In genomic region chr5:108729306-108729645, GRCh38 we compare ENCODE assay signal across 12 cellular contexts. TPM values are rescaled to one million over a fixed set of nuclear protein-coding genes. Genes with fewer than 3 reads are reported as not detected.
A peak's percentile ranks its signal among the peaks of the same experiment; 100 is the strongest.
DNase-seq lines count a peak whose midpoint lies in the region; ATAC-seq and TF ChIP-seq lines count a peak whose summit lies in the region.
"Had no signal": no experiment of that assay in that cellular context is flagged by ENCODE, and none has a peak within 500 bp of the region (broad histone marks: within the 10 kb centered on the region; RNA-seq: fewer than 3 reads in every experiment).

No MANE protein-coding gene starts in this region.

- ATAC-seq in HCT116 (no peak), WTC11 (no peak), GM18505 (IDR thresholded peaks at IDR 0.05; ENCODE audit: unreplicated experiment) (no peak)

- H3K9ac ChIP-seq in HCT116 (ENCODE audit: low read length) (no peak overlapping the region), iPS-20b (ENCODE audit: low read depth, low read length) (no peak overlapping the region)

- no peak for DNase-seq in HCT116 (ENCODE audit: low read depth, low spot score)
- no peak for DNase-seq in WTC11 (ENCODE audit: low spot score)
- DNase-seq in suprapubic skin (ENCODE audit: low spot score in 2 of 2), result no peak
- DNase-seq in OCI-M2 (lab: John Stamatoyannopoulos, UW; ENCODE audit: unreplicated experiment), result no peak
- DNase-seq in MV-4-11 (lab: John Stamatoyannopoulos, UW), result no peak
- DNase-seq: amniotic stem cell, DMS153, endodermal cell, mesendoderm, RPMI8226 had no signal

- no peak overlapping the region for H3K27ac Mint-ChIP-seq in WTC11

- H3K79me2 ChIP-seq in HCT116 (ENCODE audit: insufficient read depth, low read length), result no peaks in the 10 kb centered on the region

- H3K4me2 ChIP-seq in HCT116 (ENCODE audit: low read length), result peak overlapping the region; percentile 79

- POLR2A ChIA-PET in HCT116 (lab: Charles Lee), result interaction anchor here (1.0 kb wide), 1 partner anchor 19 kb away, joined by 3 read pairs; no protein-coding TSS in a partner anchor
- POLR2A ChIA-PET in WTC11 (lab: Charles Lee), result interaction anchor here (4.1 kb wide), 1 partner anchor 20 kb away, joined by 54 read pairs; the partner anchor contains the start of gene FER

- no peaks in the 10 kb centered on the region for H3K36me3 ChIP-seq in HCT116 (ENCODE audit: control insufficient read depth in 1 of 2, insufficient read depth in 2 of 2, low read length in 2 of 2)
- no peaks in the 10 kb centered on the region for H3K36me3 ChIP-seq in iPS-20b (ENCODE audit: insufficient read depth, low read depth, low read length)
- H3K36me3 ChIP-seq in suprapubic skin, result no peaks in the 10 kb centered on the region

- no peak for TF ChIP-seq POLR2A in HCT116 (IDR thresholded peaks at IDR 0.05; ENCODE audit: borderline replicate concordance, extremely low read depth, insufficient read depth, insufficient read length)
- no peak for TF ChIP-seq POLR2A in suprapubic skin (IDR thresholded peaks at IDR 0.05)
- no peak for TF ChIP-seq POLR2A in GM18505 (IDR thresholded peaks at IDR 0.05; ENCODE audit: borderline replicate concordance, extremely low read depth, insufficient read depth, insufficient read length)

- TF ChIP-seq CTCF in HCT116 (IDR thresholded peaks at IDR 0.05 in 2 of 3, conservative IDR thresholded peaks at IDR 0.05 in 1 of 3; ENCODE audit: borderline replicate concordance in 1 of 3, insufficient read depth in 1 of 3, low read depth in 2 of 3, low read length in 2 of 3) (no peak), WTC11 (IDR thresholded peaks at IDR 0.05) (no peak), suprapubic skin (IDR thresholded peaks at IDR 0.05) (no peak)

- 44% methylated on average over 7 of the region's 7 CpGs for WGBS in suprapubic skin

- H3K9me3 Mint-ChIP-seq in WTC11, result no peaks in the 10 kb centered on the region
- H3K9me3 Mint-ChIP-seq: endodermal cell had no signal

- H3K27ac ChIP-seq in HCT116 (ENCODE audit: low read depth, low read length) (no peak overlapping the region), iPS-20b (ENCODE audit: low read length) (no peak overlapping the region), suprapubic skin (no peak overlapping the region)

- TF ChIP-seq EP300 in suprapubic skin (IDR thresholded peaks at IDR 0.05), result no peak

- no peak for TF ChIP-seq RAD21 in HCT116 (IDR thresholded peaks at IDR 0.05; ENCODE audit: low read depth)

- H3K27me3 Mint-ChIP-seq in WTC11 (ENCODE audit: low read depth), result no peaks in the 10 kb centered on the region

- peaks cover 37% of the 10 kb centered on the region for H3K4me1 Mint-ChIP-seq in WTC11

- H3K9me3 ChIP-seq in HCT116 (ENCODE audit: control insufficient read depth in 1 of 2, insufficient read depth in 1 of 2, low read depth in 1 of 2, low read length in 2 of 2) (no peaks in the 10 kb centered on the region), iPS-20b (ENCODE audit: insufficient read depth, low read depth, low read length) (no peaks in the 10 kb centered on the region), suprapubic skin (no peaks in the 10 kb centered on the region)

- no peaks in the 10 kb centered on the region for H3K36me3 Mint-ChIP-seq in WTC11

- intact Hi-C loops in HCT116 (cut with micrococcal nuclease), result loop anchor here (2.0 kb wide), 1 partner anchor 18 kb away; the partner anchor contains the start of gene FER

- H3K27me3 ChIP-seq in HCT116 (ENCODE audit: insufficient read depth, low read length) (no peaks in the 10 kb centered on the region), iPS-20b (ENCODE audit: insufficient read depth, low read length) (no peaks in the 10 kb centered on the region), suprapubic skin (no peaks in the 10 kb centered on the region)

- H4K20me1 ChIP-seq in HCT116 (ENCODE audit: insufficient read depth), result no peaks in the 10 kb centered on the region

- peak overlapping the region; percentile 71 for H2AFZ ChIP-seq in HCT116 (ENCODE audit: low read depth, low read length, poor library complexity, severe bottlenecking)

- peaks cover 0 to 38% of the 10 kb centered on the region in 2 experiments; a peak in 2 of 4 replicates for H3K4me1 ChIP-seq in HCT116 (ENCODE audit: control insufficient read depth in 1 of 2, insufficient read depth in 2 of 2, low read length in 2 of 2)
- H3K4me1 ChIP-seq in iPS-20b (ENCODE audit: insufficient read depth, low read length), result peaks cover 15% of the 10 kb centered on the region; the same call in 1 of the 2 replicates
- H3K4me1 ChIP-seq in suprapubic skin, result peaks cover 29% of the 10 kb centered on the region

- CTCF ChIA-PET in HCT116 (lab: Charles Lee) (no interaction called here), WTC11 (lab: Charles Lee) (interaction anchor here (0.8 kb wide), 1 partner anchor 87 kb away, joined by 3 read pairs; no protein-coding TSS in a partner anchor)

- RAD21 ChIA-PET in HCT116 (lab: Charles Lee; ENCODE audit: low non-redundant PET in 1 of 2, low total read pairs in 2 of 2, uncharacterized antibody in 2 of 2, unreplicated experiment in 2 of 2), result no interaction called here

- no peak overlapping the region for H3K4me3 ChIP-seq in HCT116 (replicated peaks in 1 of 2; ENCODE audit: low read depth in 1 of 2, low read length in 2 of 2)
- H3K4me3 ChIP-seq in iPS-20b (ENCODE audit: low read length), result peak overlapping the region; percentile 91; the same call in 1 of the 2 replicates
- H3K4me3 ChIP-seq in suprapubic skin, result peak overlapping the region; percentile 71

- peak overlapping the region; percentile 80 for H3K4me3 Mint-ChIP-seq in WTC11

- BruUV-seq in HCT116 (replicated peaks; lab: Mats Ljungman, UMichigan), result no TSS peak

- no peaks in the 10 kb centered on the region for H3K9me2 ChIP-seq in HCT116 (ENCODE audit: insufficient read depth)

TF ChIP-seq in HCT116, 20 proteins besides CTCF, POLR2A, EP300 and RAD21:
- peak; percentile 46; the same call in 1 of the 2 replicates for TF ChIP-seq CEBPB (IDR thresholded peaks at IDR 0.05; ENCODE audit: low read depth)
- no peak for TF ChIP-seq FOSL1 (IDR thresholded peaks at IDR 0.05; ENCODE audit: low read depth)
- no peak for TF ChIP-seq CBX3 (IDR thresholded peaks at IDR 0.05; ENCODE audit: low read depth)
- no peak for TF ChIP-seq REST (IDR thresholded peaks at IDR 0.05; ENCODE audit: low read depth)

TF ChIP-seq in WTC11, 78 proteins besides CTCF, POLR2A, EP300 and RAD21 (continues in another document):
- TF ChIP-seq ZNF671 (CRISPR knock-in tag; IDR thresholded peaks at IDR 0.05), result no peak
- no peak for TF ChIP-seq SP1 (CRISPR knock-in tag; conservative IDR thresholded peaks at IDR 0.05)
- TF ChIP-seq MLX (CRISPR knock-in tag; IDR thresholded peaks at IDR 0.05), result no peak
- no peak for TF ChIP-seq CREM (CRISPR knock-in tag; IDR thresholded peaks at IDR 0.05)
- no peak for TF ChIP-seq PREB (CRISPR knock-in tag; IDR thresholded peaks at IDR 0.05; ENCODE audit: borderline replicate concordance)
- TF ChIP-seq E2F5 (CRISPR knock-in tag; IDR thresholded peaks at IDR 0.05), result no peak
- TF ChIP-seq RELA (CRISPR knock-in tag; IDR thresholded peaks at IDR 0.05; ENCODE audit: borderline replicate concordance), result no peak
- TF ChIP-seq ATF6 (CRISPR knock-in tag; IDR thresholded peaks at IDR 0.05), result no peak

RNA-seq across cellular contexts. Expression of gene FER, which starts 18.4 kb away (rescaled TPM):
- total RNA-seq in HCT116 (2021; ENCODE audit: unreplicated experiment) (32.0 TPM), WTC11 (2021) (13.6 to 16.2 TPM (median 13.8 TPM) in 3 replicates), suprapubic skin (10 to 100 TPM; 16.1 to 29.9 (median 23.3) TPM)
- 5.8 TPM in 2 replicates for polyA plus RNA-seq in HCT116 (2012)

Comparison
In these comparisons a context has a peak if more than half of its experiments do, and no peak if none do; other contexts are left out.
1. H3K4me3 ChIP-seq: peak in iPS-20b (single experiment) and suprapubic skin (single experiment); none in HCT116 (0 of 2).